Comparison of ENCODE assay signal across 8 cellular contexts in genomic region chr1:154937051-154937987, GRCh38. TPM values are rescaled to one million over a fixed set of nuclear protein-coding genes. Genes with fewer than 3 reads are reported as not detected.
DNase-seq lines count a peak whose midpoint lies in the region; ATAC-seq, FAIRE-seq and TF ChIP-seq lines count a peak whose summit lies in the region.

No MANE protein-coding gene starts in this region.

- DNase-seq in GM19239 (ENCODE audit: insufficient read length, low spot score): peak; percentile 52
- DNase-seq in NCI-H510A treated with DMSO at 0.1 percent for 48 hours (lab: John Stamatoyannopoulos, UW): peak; percentile 90
- peak; percentile 94 for DNase-seq in activated CD4-positive, alpha-beta T cell treated with anti-CD3 and anti-CD28 coated beads for 36 hours
- DNase-seq in dedifferentiated amniotic fluid mesenchymal stem cell (ENCODE audit: extremely low spot score): peak; percentile 95
- DNase-seq in stimulated activated CD4-positive, alpha-beta T cell treated with anti-CD3 and anti-CD28 coated beads, Interleukin-4, amount 100 ng/mL, for 1 hour: peak; percentile 87

- H3K4me2 ChIP-seq in BLaER1 treated with 17β-estradiol and CSF1 and Interleukin-3, amounts not matched to agents 10 nM and 100 nM: peak overlapping the region; percentile 86 to 98 (median 93)

- no peaks in the 10 kb centered on the region for H3K9me3 Mint-ChIP-seq in activated CD4-positive, alpha-beta T cell treated with anti-CD3 and anti-CD28 coated beads for 36 hours (ENCODE audit: low read depth)

- TF ChIP-seq RAD21 in liver (IDR thresholded peaks at IDR 0.05): peak; percentile 11 to 61

- peak overlapping the region; percentile 95 for H3K4me3 Mint-ChIP-seq in activated CD4-positive, alpha-beta T cell treated with anti-CD3 and anti-CD28 coated beads for 36 hours

- CTCF ChIA-PET in activated CD4-positive, alpha-beta T cell treated with anti-CD3 and anti-CD28 coated beads for 36 hours (lab: Charles Lee): interaction anchor here (0.6 to 3.0 kb wide), 18 partner anchors 8 to 378 kb away, joined by 3 to 16 read pairs (median 4); partner anchors contain the start of genes ADAM15, FLAD1 and KRTCAP2

- FAIRE-seq in GM19239 (lab: Jason Lieb, UNC): no peak

- under 1% methylated on average over 38 of the region's 38 CpGs for WGBS in liver

- POLR2A ChIA-PET in activated CD4-positive, alpha-beta T cell treated with anti-CD3 and anti-CD28 coated beads for 36 hours (lab: Charles Lee): interaction anchor here (0.6 to 2.1 kb wide), 9 partner anchors 9 to 378 kb away, joined by 3 to 12 read pairs (median 4); partner anchors contain the start of genes ADAM15, CKS1B and PBXIP1

- no peaks in the 10 kb centered on the region for H3K27me3 ChIP-seq in BLaER1 treated with 17β-estradiol and CSF1 and Interleukin-3, amounts not matched to agents 10 nM and 100 nM
- H3K27me3 ChIP-seq in liver (ENCODE audit: control insufficient read depth in 4 of 4, insufficient read depth in 4 of 4, low read length in 3 of 4): no peaks in the 10 kb centered on the region

- intact Hi-C loops in activated CD4-positive, alpha-beta T cell treated with anti-CD3 and anti-CD28 coated beads for 36 hours (cut with DNase I, micrococcal nuclease): loop anchor here (1.0 to 2.0 kb wide), 14 partner anchors 17 to 379 kb away; partner anchors contain the start of genes ADAR (in 2 of the 2), CKS1B (in 2 of the 2), ADAM15 (in 1 of the 2) and PYGO2 (in 1 of the 2)

- H3K36me3 Mint-ChIP-seq in activated CD4-positive, alpha-beta T cell treated with anti-CD3 and anti-CD28 coated beads for 36 hours (ENCODE audit: low read depth): peaks cover 7% of the 10 kb centered on the region

- peak overlapping the region; percentile 92 to 100 (median 97) for H3K9ac ChIP-seq in BLaER1 treated with 17β-estradiol and CSF1 and Interleukin-3, amounts not matched to agents 10 nM and 100 nM
- H3K9ac ChIP-seq in liver (ENCODE audit: low read depth in 1 of 2, low read length in 2 of 2): peak overlapping the region; percentile 98

- no peaks in the 10 kb centered on the region for H3K27me3 Mint-ChIP-seq in activated CD4-positive, alpha-beta T cell treated with anti-CD3 and anti-CD28 coated beads for 36 hours

- peak; percentile 35 for ATAC-seq in HG03442 (IDR thresholded peaks at IDR 0.05; ENCODE audit: unreplicated experiment)
- ATAC-seq in activated CD4-positive, alpha-beta T cell treated with anti-CD3 and anti-CD28 coated beads for 36 hours: peak; percentile 78

- no peaks in the 10 kb centered on the region for H4K20me1 ChIP-seq in BLaER1 treated with 17β-estradiol and CSF1 and Interleukin-3, amounts not matched to agents 10 nM and 100 nM

- TF ChIP-seq CTCF in liver (IDR thresholded peaks at IDR 0.05; ENCODE audit: low read depth, low read length, missing input control): peak; percentile 29

- peak overlapping the region; percentile 96 for H3K27ac Mint-ChIP-seq in activated CD4-positive, alpha-beta T cell treated with anti-CD3 and anti-CD28 coated beads for 36 hours

- H3K36me3 ChIP-seq in BLaER1 treated with 17β-estradiol and CSF1 and Interleukin-3, amounts not matched to agents 10 nM and 100 nM: peaks cover 0 to 3% (median 0%) of the 10 kb centered on the region in 11 experiments; a peak in 4 of 22 replicates
- H3K36me3 ChIP-seq in liver (ENCODE audit: control insufficient read depth in 4 of 4, insufficient read depth in 3 of 4, low read depth in 1 of 4, low read length in 3 of 4): no peaks in the 10 kb centered on the region

- peak overlapping the region; percentile 96 to 100 (median 99) for H3K27ac ChIP-seq in BLaER1 treated with 17β-estradiol and CSF1 and Interleukin-3, amounts not matched to agents 10 nM and 100 nM
- peak overlapping the region; percentile 94 to 100 for H3K27ac ChIP-seq in liver (ENCODE audit: low read depth in 1 of 2, low read length in 2 of 2)

- no peaks in the 10 kb centered on the region for H3K9me3 ChIP-seq in BLaER1 treated with 17β-estradiol and CSF1 and Interleukin-3, amounts not matched to agents 10 nM and 100 nM (replicated peaks in 1 of 11)
- no peaks in the 10 kb centered on the region for H3K9me3 ChIP-seq in liver (ENCODE audit: control insufficient read depth in 4 of 4, low read length in 3 of 4)

- peaks cover 57 to 66% (median 62%) of the 10 kb centered on the region in 10 experiments for H3K4me1 ChIP-seq in BLaER1 treated with 17β-estradiol and CSF1 and Interleukin-3, amounts not matched to agents 10 nM and 100 nM
- peaks cover 0 to 36% (median 24%) of the 10 kb centered on the region in 4 donors for H3K4me1 ChIP-seq in liver (ENCODE audit: control insufficient read depth in 4 of 4, insufficient read depth in 4 of 4, low read length in 3 of 4)

- H3K4me3 ChIP-seq in BLaER1 treated with 17β-estradiol and CSF1 and Interleukin-3, amounts not matched to agents 10 nM and 100 nM: peak overlapping the region; percentile 64 to 76 (median 70)
- peak overlapping the region; percentile 49 to 77 (median 63) for H3K4me3 ChIP-seq in liver (ENCODE audit: low read depth in 1 of 3, low read length in 3 of 3)

- peaks cover 61% of the 10 kb centered on the region for H3K4me1 Mint-ChIP-seq in activated CD4-positive, alpha-beta T cell treated with anti-CD3 and anti-CD28 coated beads for 36 hours

TF ChIP-seq in liver, 16 proteins besides CTCF, POLR2A, EP300 and RAD21 (continues in another document):
- TF ChIP-seq YY1 (IDR thresholded peaks at IDR 0.05): peak; percentile 68
- TF ChIP-seq TAF1 (conservative IDR thresholded peaks at IDR 0.05): peak; percentile 41
- peak; percentile 78 to 85 for TF ChIP-seq EGR1 (IDR thresholded peaks at IDR 0.05; ENCODE audit: low read depth in 2 of 2)
- TF ChIP-seq RXRA (IDR thresholded peaks at IDR 0.05): no peak
- peak; percentile 89 for TF ChIP-seq REST (IDR thresholded peaks at IDR 0.05)
- no peak for TF ChIP-seq FOXA1 (IDR thresholded peaks at IDR 0.05)
- peak in 1 of 2 donors; percentile 4 for TF ChIP-seq HNF4A (conservative IDR thresholded peaks at IDR 0.05)
- TF ChIP-seq FOXA2 (IDR thresholded peaks at IDR 0.05): no peak
- TF ChIP-seq ATF3 (IDR thresholded peaks at IDR 0.05): peak; percentile 36
- TF ChIP-seq JUND (IDR thresholded peaks at IDR 0.05): peak in 1 of 2 donors; percentile 61
- TF ChIP-seq NR2F2 (IDR thresholded peaks at IDR 0.05): peak; percentile 26
- no peak for TF ChIP-seq SP1 (IDR thresholded peaks at IDR 0.05)

RNA-seq across cellular contexts. Expression of gene PMVK, which starts 0.8 kb away (rescaled TPM):
- total RNA-seq in activated CD4-positive, alpha-beta T cell treated with anti-CD3 and anti-CD28 coated beads for 36 hours: 10 to 100 TPM; 17.0 to 36.9 TPM
- 10 to 100 TPM in 1 of 2 donors, 1 to 10 TPM in 1; 9.7 to 14.6 TPM for total RNA-seq in liver
- polyA plus RNA-seq in liver: 10 to 100 TPM; 22.6 to 37.3 TPM

RNA-seq across cellular contexts. Expression of gene PBXIP1, which starts 18.6 kb away (rescaled TPM):
- total RNA-seq in activated CD4-positive, alpha-beta T cell treated with anti-CD3 and anti-CD28 coated beads for 36 hours: 10 to 100 TPM; 22.6 to 28.1 TPM
- total RNA-seq in liver: 10 to 100 TPM; 24.6 to 42.8 TPM
- 10 to 100 TPM in 1 of 2 donors, 1 to 10 TPM in 1; 3.8 to 16.4 TPM for polyA plus RNA-seq in liver

RNA-seq across cellular contexts. Expression of gene PYGO2, which starts 24.3 kb away (rescaled TPM):
- 10 to 100 TPM; 24.5 to 25.6 TPM for total RNA-seq in activated CD4-positive, alpha-beta T cell treated with anti-CD3 and anti-CD28 coated beads for 36 hours
- 1 to 10 TPM; 6.5 to 7.4 TPM for total RNA-seq in liver
- polyA plus RNA-seq in liver: 1 to 10 TPM; 5.0 to 8.2 TPM

RNA-seq across cellular contexts. Expression of gene SHC1, which starts 33.2 kb away (rescaled TPM):
- total RNA-seq in activated CD4-positive, alpha-beta T cell treated with anti-CD3 and anti-CD28 coated beads for 36 hours: 10 to 100 TPM; 45.9 to 65.7 TPM
- total RNA-seq in liver: 10 to 100 TPM; 53.2 to 65.5 TPM
- polyA plus RNA-seq in liver: 10 to 100 TPM; 27.2 to 62.8 TPM

RNA-seq across cellular contexts. Expression of gene CKS1B, which starts 37.2 kb away (rescaled TPM):
- total RNA-seq in activated CD4-positive, alpha-beta T cell treated with anti-CD3 and anti-CD28 coated beads for 36 hours: 100 to 1,000 TPM; 190 to 196 TPM
- total RNA-seq in liver: 10 to 100 TPM; 32.4 to 54.4 TPM
- 10 to 100 TPM; 34.3 to 57.9 TPM for polyA plus RNA-seq in liver

Comparison
In these comparisons a context has a peak if more than half of its experiments do, and no peak if none do; other contexts are left out.
1. Peak in every context shown above with its lines: DNase-seq, ATAC-seq, H3K4me3 ChIP-seq and H3K27ac ChIP-seq.